In the genomic region with DNA sequence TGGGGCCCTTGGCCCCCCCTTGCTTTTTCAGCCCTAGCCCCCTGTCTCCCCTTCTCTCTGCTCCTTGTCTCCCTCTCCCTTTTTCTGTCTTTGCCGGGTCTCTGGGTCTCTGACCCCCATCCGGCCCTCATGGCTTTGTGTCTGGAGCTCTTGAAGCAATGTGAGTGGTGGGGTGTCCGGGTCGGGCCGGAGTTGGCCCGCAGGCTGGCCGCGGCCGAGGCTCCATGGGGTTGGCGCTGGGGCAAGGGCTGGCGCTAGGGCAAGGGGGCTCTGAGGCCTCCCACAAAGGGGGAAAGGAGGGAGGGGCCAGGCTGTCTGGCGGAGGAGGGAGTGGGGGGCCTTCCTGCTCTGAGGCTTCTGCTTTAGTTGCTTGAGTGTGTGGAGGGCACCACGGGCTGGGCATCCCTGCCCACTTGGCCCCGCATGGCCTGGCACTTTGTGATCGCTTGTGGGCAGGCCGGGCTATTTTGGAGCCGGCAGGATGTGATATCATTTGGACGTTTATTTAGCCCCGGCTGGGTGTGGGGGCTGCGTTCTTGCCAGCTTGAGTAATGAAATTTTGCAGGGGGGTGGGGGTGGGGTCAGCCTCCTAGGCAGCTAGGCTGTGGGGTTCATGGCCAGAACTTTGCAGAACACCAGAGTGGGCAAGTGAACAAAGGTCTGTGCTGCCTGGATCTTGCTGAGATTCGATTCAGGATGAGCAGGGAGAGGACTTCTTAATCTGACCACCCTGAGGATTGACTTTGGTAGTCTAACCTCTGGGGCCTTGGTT, we compare ENCODE assay signal across 8 cellular contexts.
DNase-seq lines count a peak whose midpoint lies in the region; ATAC-seq and TF ChIP-seq lines count a peak whose summit lies in the region.

No MANE protein-coding gene starts in this region.

- no peaks in the 10 kb centered on the region for H3K27me3 Mint-ChIP-seq in activated T-cell treated with anti-CD3 and anti-CD28 coated beads, Interleukin-2, amount 50 U/mL, for 24 hours

- H3K9ac ChIP-seq in parathyroid adenoma: peak overlapping the region; percentile 74

- H3K27me3 ChIP-seq in cardiac muscle cell: no peaks in the 10 kb centered on the region
- H3K27me3 ChIP-seq in parathyroid adenoma (ENCODE audit: control insufficient read depth, insufficient read depth, low read length): no peaks in the 10 kb centered on the region

- peak overlapping the region; percentile 84 for H3K27ac Mint-ChIP-seq in activated T-cell treated with anti-CD3 and anti-CD28 coated beads, Interleukin-2, amount 50 U/mL, for 24 hours

- H3K9me3 ChIP-seq in cardiac muscle cell (ENCODE audit: low read depth): no peaks in the 10 kb centered on the region
- no peaks in the 10 kb centered on the region for H3K9me3 ChIP-seq in parathyroid adenoma (ENCODE audit: control insufficient read depth, low read length)

- H3K4me1 ChIP-seq in cardiac muscle cell (ENCODE audit: low read depth) (peaks cover 13% of the 10 kb centered on the region), parathyroid adenoma (peaks cover 10% of the 10 kb centered on the region)

- H3K4me3 ChIP-seq in cardiac muscle cell: peak overlapping the region; percentile 64
- peak overlapping the region; percentile 92 for H3K4me3 ChIP-seq in parathyroid adenoma (ENCODE audit: low read depth, low read length)

- peaks cover 65% of the 10 kb centered on the region for H3K4me1 Mint-ChIP-seq in activated T-cell treated with anti-CD3 and anti-CD28 coated beads, Interleukin-2, amount 50 U/mL, for 24 hours (ENCODE audit: low read depth)

- no peak for ATAC-seq in GM18858 (IDR thresholded peaks at IDR 0.05; ENCODE audit: unreplicated experiment)

- TF ChIP-seq CTCF in cardiac muscle cell (IDR thresholded peaks at IDR 0.05; ENCODE audit: low read depth, low read length) (no peak), parathyroid adenoma (IDR thresholded peaks at IDR 0.05) (no peak)

- H3K36me3 Mint-ChIP-seq in activated T-cell treated with anti-CD3 and anti-CD28 coated beads, Interleukin-2, amount 50 U/mL, for 24 hours (ENCODE audit: low read depth): peaks cover 2% of the 10 kb centered on the region

- peak overlapping the region; percentile 72 for H2AFZ ChIP-seq in parathyroid adenoma

- peaks cover 2% of the 10 kb centered on the region for H3K79me2 ChIP-seq in parathyroid adenoma

- H3K4me3 Mint-ChIP-seq in activated T-cell treated with anti-CD3 and anti-CD28 coated beads, Interleukin-2, amount 50 U/mL, for 24 hours: peak overlapping the region; percentile 85

- DNase-seq in AG20443 (ENCODE audit: low spot score) (peak; percentile 48), HK-2 (ENCODE audit: unreplicated experiment) (peak; percentile 80), cardiac muscle cell (ENCODE audit: low read depth in 1 of 2, low spot score in 1 of 2) (peak in 1 of 2 donors; percentile 59), GOT3 (lab: John Stamatoyannopoulos, UW) (no peak), COLO829 (ENCODE audit: low spot score) (no peak)
- DNase-seq in activated T-cell treated with anti-CD3 and anti-CD28 coated beads, Interleukin-2, amount 50 U/mL, for 24 hours: peak; percentile 44

- H3K27ac ChIP-seq in cardiac muscle cell (peak overlapping the region; percentile 30), parathyroid adenoma (peak overlapping the region; percentile 80)

- H3K9me3 Mint-ChIP-seq in activated T-cell treated with anti-CD3 and anti-CD28 coated beads, Interleukin-2, amount 50 U/mL, for 24 hours: no peaks in the 10 kb centered on the region

- H3K4me2 ChIP-seq in parathyroid adenoma (ENCODE audit: low read length): peak overlapping the region; percentile 100

- H3K36me3 ChIP-seq in cardiac muscle cell (no peaks in the 10 kb centered on the region), parathyroid adenoma (ENCODE audit: control insufficient read depth, insufficient read depth, low read length) (no peaks in the 10 kb centered on the region)

Comparison
In these comparisons a context has a peak if more than half of its experiments do, and no peak if none do; other contexts are left out.
1. DNase-seq: peak in AG20443 (single experiment), HK-2 (single experiment) and activated T-cell treated with anti-CD3 and anti-CD28 coated beads, Interleukin-2, amount 50 U/mL, for 24 hours (single experiment); none in GOT3 (single experiment) and COLO829 (single experiment).